9 cellular contexts compared by ENCODE assay signal in genomic region chr10:80077869-80078447, GRCh38. TPM values are rescaled to one million over a fixed set of nuclear protein-coding genes. Genes with fewer than 3 reads are reported as not detected.
DNase-seq lines count a peak whose midpoint lies in the region; ATAC-seq and TF ChIP-seq lines count a peak whose summit lies in the region.
"Had no signal": no experiment of that assay in that cellular context is flagged by ENCODE, and none has a peak within 500 bp of the region (broad histone marks: within the 10 kb centered on the region; RNA-seq: fewer than 3 reads in every experiment).

No MANE protein-coding gene starts in this region.

- no peaks in the 10 kb centered on the region for H3K9me3 ChIP-seq in thoracic aorta

- ATAC-seq in activated naive CD4-positive, alpha-beta T cell treated with anti-CD3 and anti-CD28 coated beads, Interleukin-2, amount 50 U/mL, for 72 hours: no peak
- ATAC-seq in thoracic aorta (ENCODE audit: insufficient number of reproducible peaks, low FRiP score, low read depth) (no peak), GM18909 (IDR thresholded peaks at IDR 0.05; ENCODE audit: poor library complexity, unreplicated experiment) (no peak)

- TF ChIP-seq CTCF in kidney epithelial cell (IDR thresholded peaks at IDR 0.05; ENCODE audit: insufficient read depth, low read length, poor library complexity, severe bottlenecking) (no peak), thoracic aorta (IDR thresholded peaks at IDR 0.05) (no peak)

- POLR2A ChIA-PET in activated CD4-positive, alpha-beta T cell treated with anti-CD3 and anti-CD28 coated beads, Interleukin-2, amount 10 ng/mL, durations not matched to agents 7 days and 5 days (lab: Charles Lee): no interaction called here

- H3K27me3 ChIP-seq in kidney epithelial cell (ENCODE audit: control insufficient read depth, insufficient read depth, low read length) (no peaks in the 10 kb centered on the region), thoracic aorta (replicated peaks; ENCODE audit: insufficient read depth) (no peaks in the 10 kb centered on the region)

- peak overlapping the region; percentile 94 for H3K4me3 Mint-ChIP-seq in activated CD4-positive, alpha-beta T cell treated with anti-CD3 and anti-CD28 coated beads, Interleukin-2, amount 10 ng/mL, durations not matched to agents 7 days and 5 days

- no peaks in the 10 kb centered on the region for H3K27me3 Mint-ChIP-seq in activated CD4-positive, alpha-beta T cell treated with anti-CD3 and anti-CD28 coated beads, Interleukin-2, amount 10 ng/mL, durations not matched to agents 7 days and 5 days

- no peaks in the 10 kb centered on the region for H3K36me3 Mint-ChIP-seq in activated CD4-positive, alpha-beta T cell treated with anti-CD3 and anti-CD28 coated beads, Interleukin-2, amount 10 ng/mL, durations not matched to agents 7 days and 5 days (ENCODE audit: low read depth)
- H3K36me3 Mint-ChIP-seq in activated naive CD4-positive, alpha-beta T cell treated with anti-CD3 and anti-CD28 coated beads, Interleukin-2, amount 50 U/mL, for 72 hours: peaks cover 5% of the 10 kb centered on the region in 2 donors

- H3K4me3 ChIP-seq in kidney epithelial cell (ENCODE audit: low read depth, low read length) (peak overlapping the region; percentile 92), thoracic aorta (peak overlapping the region; percentile 83)

- CTCF ChIA-PET in activated CD4-positive, alpha-beta T cell treated with anti-CD3 and anti-CD28 coated beads, Interleukin-2, amount 10 ng/mL, durations not matched to agents 7 days and 5 days (lab: Charles Lee): interaction anchor here (1.2 kb wide), 1 partner anchor 31 kb away, joined by 3 read pairs; no protein-coding TSS in a partner anchor

- H3K9me3 Mint-ChIP-seq in activated CD4-positive, alpha-beta T cell treated with anti-CD3 and anti-CD28 coated beads, Interleukin-2, amount 10 ng/mL, durations not matched to agents 7 days and 5 days: no peaks in the 10 kb centered on the region
- H3K9me3 Mint-ChIP-seq in activated naive CD4-positive, alpha-beta T cell treated with anti-CD3 and anti-CD28 coated beads, Interleukin-2, amount 50 U/mL, for 72 hours: no peaks in the 10 kb centered on the region

- H3K4me1 Mint-ChIP-seq in activated CD4-positive, alpha-beta T cell treated with anti-CD3 and anti-CD28 coated beads, Interleukin-2, amount 10 ng/mL, durations not matched to agents 7 days and 5 days: peaks cover 29% of the 10 kb centered on the region

- peak overlapping the region; percentile 85 to 95 for H3K27ac ChIP-seq in thoracic aorta

- H3K36me3 ChIP-seq in kidney epithelial cell (ENCODE audit: control insufficient read depth, insufficient read depth, low read length): no peaks in the 10 kb centered on the region
- peaks cover 8% of the 10 kb centered on the region for H3K36me3 ChIP-seq in thoracic aorta

- peak overlapping the region; percentile 89 for H3K27ac Mint-ChIP-seq in activated CD4-positive, alpha-beta T cell treated with anti-CD3 and anti-CD28 coated beads, Interleukin-2, amount 10 ng/mL, durations not matched to agents 7 days and 5 days
- H3K27ac Mint-ChIP-seq in activated naive CD4-positive, alpha-beta T cell treated with anti-CD3 and anti-CD28 coated beads, Interleukin-2, amount 50 U/mL, for 72 hours: peak overlapping the region; percentile 92 to 99

- DNase-seq in activated CD4-positive, alpha-beta T cell treated with anti-CD3 and anti-CD28 coated beads, Interleukin-2, amount 10 ng/mL, durations not matched to agents 7 days and 5 days: no peak
- no peak for DNase-seq in activated CD4-positive, alpha-beta T cell treated with anti-CD3 and anti-CD28 coated beads, Interleukin-2, amount 50 U/mL, for 48 hours
- DNase-seq in activated naive CD4-positive, alpha-beta T cell treated with anti-CD3 and anti-CD28 coated beads, Interleukin-2, amount 50 U/mL, for 72 hours (ENCODE audit: low spot score in 2 of 2): no peak
- DNase-seq in kidney epithelial cell (ENCODE audit: low read depth) (no peak), thoracic aorta (ENCODE audit: low spot score) (no peak), NCI-H1048 (lab: John Stamatoyannopoulos, UW) (no peak), NCI-H82 (lab: John Stamatoyannopoulos, UW) (no peak)

- H3K4me1 ChIP-seq in thoracic aorta (ENCODE audit: control insufficient read depth in 1 of 2, low read depth in 2 of 2): peaks cover 0 to 18% of the 10 kb centered on the region in 2 donors

RNA-seq across cellular contexts. Expression of gene TMEM254, which starts 0.5 kb away (rescaled TPM):
- total RNA-seq in activated CD4-positive, alpha-beta T cell treated with anti-CD3 and anti-CD28 coated beads, Interleukin-2, amount 10 ng/mL, durations not matched to agents 7 days and 5 days: 10 to 100 TPM; 13.6 to 20.4 TPM
- total RNA-seq in activated naive CD4-positive, alpha-beta T cell treated with anti-CD3 and anti-CD28 coated beads, Interleukin-2, amount 50 U/mL, for 72 hours: 10 to 100 TPM in 1 of 2 donors, 1 to 10 TPM in 1; 4.8 to 17.1 TPM
- total RNA-seq in kidney epithelial cell (23.9 and 24.6 TPM in 2 replicates), thoracic aorta (10 to 100 TPM in 1 of 2 donors, 1 to 10 TPM in 1; 5.1 to 10.7 TPM)

RNA-seq across cellular contexts. Expression of gene PLAC9, which starts 54.6 kb away (rescaled TPM):
- total RNA-seq in activated CD4-positive, alpha-beta T cell treated with anti-CD3 and anti-CD28 coated beads, Interleukin-2, amount 10 ng/mL, durations not matched to agents 7 days and 5 days: not detected
- not detected for total RNA-seq in activated naive CD4-positive, alpha-beta T cell treated with anti-CD3 and anti-CD28 coated beads, Interleukin-2, amount 50 U/mL, for 72 hours
- total RNA-seq in kidney epithelial cell: not detected in 2 replicates
- 100 to 1,000 TPM in 1 of 2 donors, 10 to 100 TPM in 1; 42.7 to 123 TPM for total RNA-seq in thoracic aorta
- total RNA-seq: Daoy had no signal

Comparison
In these comparisons a context has a peak if more than half of its experiments do, and no peak if none do; other contexts are left out.
1. RNA of gene PLAC9, which starts 54.6 kb away (total RNA-seq): 42.7 to 123 TPM in thoracic aorta; not detected in activated CD4-positive, alpha-beta T cell treated with anti-CD3 and anti-CD28 coated beads, Interleukin-2, amount 10 ng/mL, durations not matched to agents 7 days and 5 days, not detected in activated naive CD4-positive, alpha-beta T cell treated with anti-CD3 and anti-CD28 coated beads, Interleukin-2, amount 50 U/mL, for 72 hours and not detected in kidney epithelial cell; every median in the first group is over 10 times any median in the second.